In genomic region chr13:77919351-77920294, GRCh38 we compare ENCODE assay signal across 8 cellular contexts. TPM values are rescaled to one million over a fixed set of nuclear protein-coding genes. Genes with fewer than 3 reads are reported as not detected.
DNase-seq lines count a peak whose midpoint lies in the region; ATAC-seq, FAIRE-seq and TF ChIP-seq lines count a peak whose summit lies in the region.

No MANE protein-coding gene starts in this region.

- 61% methylated on average over 33 of the region's 35 CpGs; no CpG with 5 or more reads in 1 of the 2 experiments for WGBS in H1 (ENCODE audit: extremely low coverage in 1 of 2, insufficient coverage in 1 of 2, insufficient read length in 1 of 2, insufficient replicate concordance in 2 of 2, low coverage in 1 of 2, low lambda C conversion rate in 2 of 2, missing lambda C conversion rate in 1 of 2), 2 experiments
- WGBS in mesenchymal stem cell: 11% methylated on average over 33 of the region's 35 CpGs
- WGBS in urinary bladder: 9% methylated on average over 35 of the region's 35 CpGs

- FAIRE-seq in H1 (lab: Jason Lieb, UNC): no peak

- H3K23ac ChIP-seq in H1 (ENCODE audit: insufficient read length) (no peak overlapping the region), mesenchymal stem cell (ENCODE audit: low read length in 2 of 2) (no peak overlapping the region)

- CTCF ChIA-PET in H1 (lab: Charles Lee; ENCODE audit: partially characterized antibody): interaction anchor here (0.8 to 2.4 kb wide), 8 partner anchors 8 to 326 kb away, joined by 3 to 12 read pairs (median 5); no protein-coding TSS in a partner anchor

- ATAC-seq in HG03521 (IDR thresholded peaks at IDR 0.05; ENCODE audit: unreplicated experiment): no peak

- H3K27ac ChIP-seq in KMS-11 (no peak overlapping the region), H1 (ENCODE audit: low read depth, low read length) (no peak overlapping the region), mesenchymal stem cell (ENCODE audit: low read length, poor library complexity, severe bottlenecking) (no peak overlapping the region), urinary bladder (ENCODE audit: low read depth) (peak overlapping the region; percentile 25)

- no peak for TF ChIP-seq EP300 in H1 (IDR thresholded peaks at IDR 0.05; ENCODE audit: borderline replicate concordance in 1 of 2, low read depth in 2 of 2, low read length in 2 of 2)

- H3K4me1 ChIP-seq in KMS-11 (ENCODE audit: low read depth, poor library complexity, severe bottlenecking) (no peaks in the 10 kb centered on the region), H1 (replicated peaks in 1 of 4; ENCODE audit: control insufficient read depth in 3 of 4, insufficient read depth in 4 of 4, low read length in 3 of 4) (peaks cover 0 to 15% (median 2%) of the 10 kb centered on the region in 4 experiments; a peak in 4 of 7 replicates), mesenchymal stem cell (ENCODE audit: control insufficient read depth, insufficient read depth, low read depth, low read length) (peaks cover 14% of the 10 kb centered on the region), urinary bladder (ENCODE audit: insufficient read depth) (no peaks in the 10 kb centered on the region)

- no peak for TF ChIP-seq RAD21 in H1 (IDR thresholded peaks at IDR 0.05 in 1 of 2, conservative IDR thresholded peaks at IDR 0.05 in 1 of 2; ENCODE audit: low read depth in 2 of 2, low read length in 2 of 2)

- peak overlapping the region; percentile 45; the same call in 1 of the 2 replicates for H2BK5ac ChIP-seq in H1 (ENCODE audit: low read depth, low read length)
- H2BK5ac ChIP-seq in mesenchymal stem cell (ENCODE audit: low read depth, low read length, poor library complexity, severe bottlenecking): no peak overlapping the region

- peak overlapping the region; percentile 91 for H3K4me2 ChIP-seq in KMS-11
- peak overlapping the region; percentile 76 to 93 for H3K4me2 ChIP-seq in H1 (ENCODE audit: insufficient read depth in 1 of 2, low read depth in 2 of 2, low read length in 2 of 2)
- peak overlapping the region; percentile 79 for H3K4me2 ChIP-seq in mesenchymal stem cell (ENCODE audit: low read length, poor library complexity, severe bottlenecking)

- no peak overlapping the region for H3K14ac ChIP-seq in H1 (ENCODE audit: insufficient read length)
- no peak overlapping the region for H3K14ac ChIP-seq in mesenchymal stem cell (ENCODE audit: low read length in 2 of 2)

- H2AK5ac ChIP-seq in H1 (ENCODE audit: low read depth, low read length) (no peak overlapping the region), mesenchymal stem cell (ENCODE audit: low read length, severe bottlenecking) (no peak overlapping the region)

- H3K79me2 ChIP-seq in KMS-11 (ENCODE audit: insufficient read depth, low read depth): no peaks in the 10 kb centered on the region
- H3K79me2 ChIP-seq in H1 (ENCODE audit: control insufficient read depth in 1 of 2, insufficient read depth in 2 of 2, low read length in 2 of 2): peaks cover 3 to 38% of the 10 kb centered on the region in 2 experiments; a peak in 3 of 4 replicates

- peaks cover 11% of the 10 kb centered on the region for H3K23me2 ChIP-seq in H1 (ENCODE audit: low read depth, low read length)

- H4K5ac ChIP-seq in H1 (ENCODE audit: insufficient read length, low read depth, low read length): no peak overlapping the region

- no peak overlapping the region for H3K9ac ChIP-seq in KMS-11
- no peak overlapping the region for H3K9ac ChIP-seq in H1 (replicated peaks in 1 of 4; ENCODE audit: extremely low read depth in 1 of 4, low read depth in 3 of 4, low read length in 3 of 4)
- H3K9ac ChIP-seq in mesenchymal stem cell (ENCODE audit: low read length): peak overlapping the region; percentile 87

- H3K56ac ChIP-seq in H1 (replicated peaks; ENCODE audit: insufficient read length, low read depth, low read length): no peak overlapping the region

- H3K9me3 ChIP-seq in H1 (ENCODE audit: insufficient read depth in 2 of 2, low read depth in 1 of 2, low read length in 1 of 2) (peaks cover 0 to 3% of the 10 kb centered on the region in 2 experiments; a peak in 1 of 4 replicates), mesenchymal stem cell (ENCODE audit: control insufficient read depth, low read length) (no peaks in the 10 kb centered on the region)

- H3K4ac ChIP-seq in H1 (replicated peaks; ENCODE audit: insufficient read length, low read depth, low read length): no peak overlapping the region
- H3K4ac ChIP-seq in mesenchymal stem cell (ENCODE audit: low read depth in 1 of 2, low read length in 2 of 2): no peak overlapping the region

- H3K4me3 ChIP-seq in KMS-11 (IDR thresholded peaks at IDR 0.05; ENCODE audit: insufficient read depth, low read depth, low read length) (no peak overlapping the region), H1 (ENCODE audit: extremely low read depth in 1 of 4, insufficient read depth in 2 of 4, low read depth in 3 of 4, low read length in 4 of 4) (peak overlapping the region; percentile 36 to 63 (median 53)), mesenchymal stem cell (ENCODE audit: insufficient read depth in 1 of 2, low read depth in 1 of 2, low read length in 2 of 2) (peak overlapping the region; percentile 50 to 95), urinary bladder (ENCODE audit: low read depth, low read length) (peak overlapping the region; percentile 58)

- H4K20me1 ChIP-seq in KMS-11 (ENCODE audit: insufficient read depth) (no peaks in the 10 kb centered on the region), H1 (replicated peaks in 1 of 2; ENCODE audit: control insufficient read depth in 1 of 2, insufficient read depth in 2 of 2, low read length in 2 of 2) (no peaks in the 10 kb centered on the region)

- H3K79me1 ChIP-seq in H1 (ENCODE audit: low read depth, low read length): no peaks in the 10 kb centered on the region
- no peaks in the 10 kb centered on the region for H3K79me1 ChIP-seq in mesenchymal stem cell (replicated peaks; ENCODE audit: low read length, poor library complexity, severe bottlenecking)

- H2BK20ac ChIP-seq in H1 (ENCODE audit: low read length): no peak overlapping the region

- H2BK12ac ChIP-seq in H1 (ENCODE audit: low read depth, low read length): peak overlapping the region; percentile 22; the same call in 1 of the 2 replicates
- peak overlapping the region; percentile 9 to 12 for H2BK12ac ChIP-seq in mesenchymal stem cell (ENCODE audit: low read length in 2 of 2)

- H2BK120ac ChIP-seq in H1 (replicated peaks; ENCODE audit: low read depth, low read length): no peak overlapping the region
- no peak overlapping the region for H2BK120ac ChIP-seq in mesenchymal stem cell (ENCODE audit: low read depth, low read length)

- no peak for TF ChIP-seq CTCF in KMS-11 (conservative IDR thresholded peaks at IDR 0.05; ENCODE audit: low read depth, low read length)
- TF ChIP-seq CTCF in H1 (IDR thresholded peaks at IDR 0.05; ENCODE audit: control extremely low read depth in 1 of 3, insufficient read depth in 1 of 3, low read depth in 1 of 3, low read length in 3 of 3): no peak

- H3K27me3 ChIP-seq in KMS-11 (ENCODE audit: insufficient read depth, low read depth) (no peaks in the 10 kb centered on the region), H1 (replicated peaks in 1 of 4; ENCODE audit: control insufficient read depth in 3 of 4, extremely low read depth in 1 of 4, insufficient read depth in 3 of 4, low read length in 3 of 4) (peaks cover 0 to 3% (median under 1%) of the 10 kb centered on the region in 4 experiments; a peak in 4 of 7 replicates), mesenchymal stem cell (ENCODE audit: control insufficient read depth in 1 of 2, insufficient read depth in 1 of 2, low read length in 2 of 2) (peaks cover 0 to 22% of the 10 kb centered on the region in 2 experiments)

- H2AFZ ChIP-seq in KMS-11 (ENCODE audit: low read depth) (peak overlapping the region; percentile 90), H1 (ENCODE audit: low read length) (peak overlapping the region; percentile 57; the same call in 1 of the 2 replicates), mesenchymal stem cell (ENCODE audit: low read depth, low read length) (peak overlapping the region; percentile 8)

- DNase-seq in COLO829 (ENCODE audit: low spot score) (peak; percentile 82), H1 (ENCODE audit: low read depth in 1 of 2, low spot score in 2 of 2) (peak; percentile 36 to 63), mesenchymal stem cell (peak; percentile 61), DMS153 treated with DMSO at 0.1 percent for 48 hours (lab: John Stamatoyannopoulos, UW; ENCODE audit: unreplicated experiment) (no peak), SHP77 (lab: John Stamatoyannopoulos, UW) (no peak)

- H4K8ac ChIP-seq in H1 (ENCODE audit: extremely low read depth, insufficient read depth, low read length) (no peak overlapping the region; the same call in 1 of the 2 replicates), mesenchymal stem cell (ENCODE audit: low read length) (peak overlapping the region; percentile 14)

- peak overlapping the region; percentile 37 for H4K91ac ChIP-seq in H1 (replicated peaks; ENCODE audit: insufficient read length, low read length)
- H4K91ac ChIP-seq in mesenchymal stem cell (ENCODE audit: low read length): no peak overlapping the region

- no peak overlapping the region for H2BK15ac ChIP-seq in H1 (ENCODE audit: low read length)
- H2BK15ac ChIP-seq in mesenchymal stem cell (ENCODE audit: low read depth, poor library complexity, severe bottlenecking): no peak overlapping the region

- POLR2A ChIA-PET in H1 (lab: Charles Lee; ENCODE audit: partially characterized antibody): interaction anchor here (2.0 to 2.2 kb wide), 3 partner anchors 10 to 66 kb away, joined by 6 to 10 read pairs (median 7); no protein-coding TSS in a partner anchor

- no peaks in the 10 kb centered on the region for H3K36me3 ChIP-seq in KMS-11 (ENCODE audit: insufficient read depth)
- no peaks in the 10 kb centered on the region for H3K36me3 ChIP-seq in H1 (ENCODE audit: control insufficient read depth in 2 of 4, insufficient read depth in 4 of 4, low read length in 3 of 4)
- H3K36me3 ChIP-seq in mesenchymal stem cell (ENCODE audit: control insufficient read depth in 1 of 2, insufficient read depth in 2 of 2, low read depth in 1 of 2, low read length in 2 of 2): no peaks in the 10 kb centered on the region
- no peaks in the 10 kb centered on the region for H3K36me3 ChIP-seq in urinary bladder (ENCODE audit: insufficient read depth)

- H3K18ac ChIP-seq in H1 (ENCODE audit: extremely low read depth, low read length) (0 out of 2 replicates have a peak overlapping the region, but pooled peaks have one; percentile 33), mesenchymal stem cell (ENCODE audit: low read depth in 1 of 2, low read length in 2 of 2) (no peak overlapping the region)

- TF ChIP-seq POLR2A in H1 (IDR thresholded peaks at IDR 0.05; ENCODE audit: control extremely low read depth in 1 of 2, low read depth in 2 of 2, low read length in 2 of 2): no peak

RNA-seq across cellular contexts. Expression of gene EDNRB, which starts 1.0 kb away (rescaled TPM):
- total RNA-seq in H1 (2021; fragmentation: NEBNext Ultra II Directional; extraction: Animal tissue kit (Norgen Biotek cat#: 25700)): 67.6 and 73.2 TPM in 2 replicates
- polyA plus RNA-seq in H1 (2011; rRNA removed) (11.9 and 15.8 TPM in 2 replicates), urinary bladder (28.2 TPM)
- polyA plus RNA-seq in H1 (2011; cell fraction: cytosol; rRNA removed): 13.2 TPM
- polyA plus RNA-seq in H1 (2011; cell fraction: nucleus; rRNA removed): 15.7 TPM
- polyA plus RNA-seq in H1 (2012, experiment 1 of 2): 29.8 to 38.1 TPM (median 37.1 TPM) in 4 replicates
- 15.5 TPM for polyA plus RNA-seq in H1 (2012, experiment 2 of 2)
- polyA plus RNA-seq in H1 (2013, experiment 1 of 2): 190 TPM
- polyA plus RNA-seq in H1 (2013, experiment 2 of 2): 167 TPM
- 19.4 and 27.8 TPM in 2 replicates for polyA minus RNA-seq in H1 (2011; rRNA and poly(A)+ RNA removed)
- 10.9 TPM for polyA minus RNA-seq in H1 (2011; cell fraction: cytosol; rRNA and poly(A)+ RNA removed)
- 24.3 TPM for polyA minus RNA-seq in H1 (2011; cell fraction: nucleus; rRNA and poly(A)+ RNA removed)
- polyA plus RNA-seq in mesenchymal stem cell (2013, experiment 1 of 2): 17.8 TPM
- polyA plus RNA-seq in mesenchymal stem cell (2013, experiment 2 of 2): 18.6 TPM
- 110 TPM for total RNA-seq in urinary bladder

Comparison
In these comparisons a context has a peak if more than half of its experiments do, and no peak if none do; other contexts are left out.
1. DNase-seq: peak in COLO829 (single experiment), H1 (2 of 2) and mesenchymal stem cell (single experiment); none in DMS153 treated with DMSO at 0.1 percent for 48 hours (single experiment) and SHP77 (0 of 2).
2. H2AFZ ChIP-seq: peak in every context shown above with its lines; median percentile 90 in KMS-11; 57 in H1; 8 in mesenchymal stem cell.
3. Peak in every context shown above with its lines, with median percentiles within 50 percentile points of each other: H3K4me2 ChIP-seq.